Comparison of ENCODE assay signal across 8 cellular contexts in the genomic region with DNA sequence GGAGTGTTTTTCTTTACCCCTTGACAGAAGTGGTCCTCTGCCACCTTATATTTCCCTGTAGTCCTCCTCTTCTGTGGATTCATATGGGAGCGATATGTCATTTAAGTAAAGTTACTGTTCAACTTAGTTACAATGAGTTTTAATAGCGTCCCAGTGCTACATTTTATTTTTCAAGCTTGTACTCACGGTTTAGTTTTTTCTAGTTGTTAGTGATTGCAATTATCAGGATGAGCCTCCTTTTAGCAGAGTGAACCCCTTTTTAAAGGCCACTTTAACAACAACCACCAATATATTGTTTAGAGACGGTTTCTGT. TPM values are rescaled to one million over a fixed set of nuclear protein-coding genes. Genes with fewer than 3 reads are reported as not detected.
A peak's percentile ranks its signal among the peaks of the same experiment; 100 is the strongest.
DNase-seq lines count a peak whose midpoint lies in the region; ATAC-seq and TF ChIP-seq lines count a peak whose summit lies in the region.

No MANE protein-coding gene starts in this region.

- H3K36me3 Mint-ChIP-seq in naive thymus-derived CD4-positive, alpha-beta T cell: peaks cover 5 to 41% (median 20%) of the 10 kb centered on the region in 5 donors

- H3K9me3 Mint-ChIP-seq in naive thymus-derived CD4-positive, alpha-beta T cell: peaks cover 0 to 6% (median 0%) of the 10 kb centered on the region in 11 donors

- no peak overlapping the region for H2AFZ ChIP-seq in ACC112 (ENCODE audit: low read length, unreplicated experiment)

- peaks cover 0 to 3% (median 0%) of the 10 kb centered on the region in 5 donors for H3K27me3 Mint-ChIP-seq in naive thymus-derived CD4-positive, alpha-beta T cell

- peaks cover 62% of the 10 kb centered on the region for H3K79me2 ChIP-seq in ACC112 (ENCODE audit: control insufficient read depth, insufficient read depth, low read length, unreplicated experiment)

- POLR2A ChIA-PET in naive thymus-derived CD4-positive, alpha-beta T cell (lab: Charles Lee): interaction anchor here (0.6 to 8.3 kb wide), 20 partner anchors 10 to 299 kb away, joined by 3 to 192 read pairs (median 13); a partner anchor contains a TSS

- no peak for DNase-seq in coronary artery (ENCODE audit: low spot score)
- no peak for DNase-seq in naive thymus-derived CD4-positive, alpha-beta T cell
- DNase-seq in NCI-H1436 treated with DMSO at 0.1 percent for 48 hours (lab: John Stamatoyannopoulos, UW): no peak
- no peak for DNase-seq in stimulated activated naive CD4-positive, alpha-beta T cell (lab: John Stamatoyannopoulos, UW)
- DNase-seq in SW 1271 (lab: John Stamatoyannopoulos, UW): no peak

- peak overlapping the region; percentile 92; the same call in 1 of the 2 replicates for H3K27ac ChIP-seq in ACC112 (ENCODE audit: low read depth, low read length)
- peak overlapping the region; percentile 94 for H3K27ac ChIP-seq in KOPT-K1 (ENCODE audit: low read depth, low read length, poor library complexity, severe bottlenecking)
- peak overlapping the region; percentile 100 for H3K27ac ChIP-seq in coronary artery
- peak overlapping the region; percentile 98 for H3K27ac ChIP-seq in naive thymus-derived CD4-positive, alpha-beta T cell (ENCODE audit: low read depth, low read length)

- H3K4me3 Mint-ChIP-seq in naive thymus-derived CD4-positive, alpha-beta T cell: peak overlapping the region; percentile 96 to 100 (median 99)

- no peaks in the 10 kb centered on the region for H3K9me3 ChIP-seq in KOPT-K1 (ENCODE audit: insufficient read depth, low read length, poor library complexity, severe bottlenecking)
- H3K9me3 ChIP-seq in naive thymus-derived CD4-positive, alpha-beta T cell (ENCODE audit: control insufficient read depth in 2 of 3, low read length in 3 of 3): no peaks in the 10 kb centered on the region

- intact Hi-C loops in naive thymus-derived CD4-positive, alpha-beta T cell (cut with micrococcal nuclease): loop anchor here (1.0 to 10.0 kb wide), 5 partner anchors 8 to 404 kb away; no protein-coding TSS in a partner anchor

- H3K4me1 ChIP-seq in ACC112 (ENCODE audit: control insufficient read depth, insufficient read depth, low read length, unreplicated experiment): peaks cover 19% of the 10 kb centered on the region
- peaks cover 14 to 34% of the 10 kb centered on the region in 2 donors for H3K4me1 ChIP-seq in naive thymus-derived CD4-positive, alpha-beta T cell (ENCODE audit: control insufficient read depth in 2 of 2, insufficient read depth in 2 of 2, low read length in 2 of 2)

- H3K27ac Mint-ChIP-seq in naive thymus-derived CD4-positive, alpha-beta T cell: peak overlapping the region; percentile 86 to 100 (median 100)

- no peaks in the 10 kb centered on the region for H3K27me3 ChIP-seq in ACC112 (ENCODE audit: insufficient read depth, low read length)
- no peaks in the 10 kb centered on the region for H3K27me3 ChIP-seq in naive thymus-derived CD4-positive, alpha-beta T cell (ENCODE audit: control insufficient read depth in 2 of 2, insufficient read depth in 2 of 2, low read length in 2 of 2)

- peaks cover 28% of the 10 kb centered on the region for H3K36me3 ChIP-seq in ACC112 (ENCODE audit: insufficient read depth, low read length)
- H3K36me3 ChIP-seq in KOPT-K1 (ENCODE audit: insufficient read depth, low read length): peaks cover 52% of the 10 kb centered on the region
- peaks cover 0 to 14% (median 0%) of the 10 kb centered on the region in 3 experiments for H3K36me3 ChIP-seq in naive thymus-derived CD4-positive, alpha-beta T cell (ENCODE audit: control insufficient read depth in 2 of 3, insufficient read depth in 3 of 3, low read length in 3 of 3)

- no peak for TF ChIP-seq CTCF in coronary artery (IDR thresholded peaks at IDR 0.05)

- H3K4me1 Mint-ChIP-seq in naive thymus-derived CD4-positive, alpha-beta T cell: peaks cover 22 to 53% (median 42%) of the 10 kb centered on the region in 7 donors

- peak overlapping the region; percentile 99 for H3K4me3 ChIP-seq in ACC112 (ENCODE audit: low read depth, low read length)
- peak overlapping the region; percentile 97 for H3K4me3 ChIP-seq in coronary artery
- H3K4me3 ChIP-seq in naive thymus-derived CD4-positive, alpha-beta T cell (ENCODE audit: low read length): peak overlapping the region; percentile 90

- ATAC-seq in naive thymus-derived CD4-positive, alpha-beta T cell: no peak
- ATAC-seq in HG03571 (IDR thresholded peaks at IDR 0.05; ENCODE audit: unreplicated experiment): no peak

- CTCF ChIA-PET in naive thymus-derived CD4-positive, alpha-beta T cell (lab: Charles Lee): interaction anchor here (0.7 kb wide), 1 partner anchor 391 kb away, joined by 3 read pairs; no protein-coding TSS in a partner anchor

RNA-seq across cellular contexts. Expression of a gene that starts 1.5 kb away (rescaled TPM):
- 100 to 1,000 TPM in 4 of 5 experiments, 10 to 100 TPM in 1; 86.5 to 180 (median 172) TPM for total RNA-seq in naive thymus-derived CD4-positive, alpha-beta T cell
- 10 to 100 TPM; 32.0 to 36.4 TPM for polyA plus RNA-seq in naive thymus-derived CD4-positive, alpha-beta T cell

RNA-seq across cellular contexts. Expression of a gene that starts 35.1 kb away (rescaled TPM):
- 10 to 100 TPM in 1 of 5 experiments, 1 to 10 TPM in 4; 3.1 to 10.9 (median 7.0) TPM for total RNA-seq in naive thymus-derived CD4-positive, alpha-beta T cell
- 1 to 10 TPM; 4.4 to 4.6 TPM for polyA plus RNA-seq in naive thymus-derived CD4-positive, alpha-beta T cell
